In genomic region chr17:83122834-83123233, GRCh38 we compare ENCODE assay signal across 1 cellular context.
TF ChIP-seq lines count a peak whose summit lies in the region.

No MANE protein-coding gene starts in this region.

TF ChIP-seq in HepG2, 621 proteins besides CTCF, POLR2A, EP300 and RAD21 (continued from another document):
- TF ChIP-seq PRDM15 (CRISPR knock-in tag; IDR thresholded peaks at IDR 0.05), result peak; percentile 58; the same call in 1 of the 2 replicates
